ENCODE assay signal across 13 cellular contexts in the genomic region with DNA sequence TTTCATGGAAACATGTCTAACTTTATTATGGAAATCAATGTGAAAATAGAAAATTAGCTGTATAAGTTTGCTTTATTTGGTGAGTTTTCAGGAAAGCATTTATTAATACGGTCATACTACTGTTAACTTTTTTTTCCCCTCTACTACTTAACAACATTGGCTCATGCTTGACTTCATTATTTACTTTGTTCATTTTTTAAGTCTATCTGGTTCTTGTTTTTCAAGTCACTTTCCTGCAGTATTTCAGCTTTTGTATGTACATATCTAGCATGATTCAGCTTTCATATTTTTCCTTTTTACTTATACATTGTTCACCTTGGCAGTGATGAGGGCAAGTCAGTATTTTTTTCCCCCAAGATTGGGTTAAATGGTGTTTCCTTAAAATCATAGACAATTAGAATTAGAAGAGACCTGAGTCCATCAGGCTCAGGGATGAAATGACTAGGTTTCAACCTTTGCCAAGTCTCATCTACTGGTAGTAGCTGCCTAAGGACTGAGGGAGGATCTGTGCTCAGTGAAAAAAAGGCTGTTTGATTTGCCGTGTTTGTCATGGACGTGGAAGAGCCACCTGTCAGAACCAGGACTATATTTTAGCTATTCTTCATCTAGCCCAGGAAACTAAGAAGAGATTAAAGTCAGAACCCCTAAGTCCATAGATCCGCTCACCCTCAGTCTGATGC. TPM values are rescaled to one million over a fixed set of nuclear protein-coding genes. Genes with fewer than 3 reads are reported as not detected.
DNase-seq lines count a peak whose midpoint lies in the region; ATAC-seq, FAIRE-seq and TF ChIP-seq lines count a peak whose summit lies in the region.
"Had no signal": no experiment of that assay in that cellular context is flagged by ENCODE, and none has a peak within 500 bp of the region (broad histone marks: within the 10 kb centered on the region; RNA-seq: fewer than 3 reads in every experiment).

No MANE protein-coding gene starts in this region.

- no peak overlapping the region for H3K4me2 ChIP-seq in OCI-LY7 (ENCODE audit: low read length)

- H4K20me1 ChIP-seq in OCI-LY7 (ENCODE audit: insufficient read depth, low read length) = no peaks in the 10 kb centered on the region

- no peaks in the 10 kb centered on the region for H3K36me3 ChIP-seq in esophagus muscularis mucosa
- H3K36me3 ChIP-seq in OCI-LY7 (ENCODE audit: insufficient read depth, low read length) = no peaks in the 10 kb centered on the region

- no peak for ATAC-seq in HG03521 (IDR thresholded peaks at IDR 0.05; ENCODE audit: unreplicated experiment)

- no peak overlapping the region for H2AFZ ChIP-seq in OCI-LY7 (ENCODE audit: low read length)

- TF ChIP-seq EP300 in esophagus muscularis mucosa (IDR thresholded peaks at IDR 0.05) = no peak

- peaks cover 75% of the 10 kb centered on the region for H3K79me2 ChIP-seq in OCI-LY7 (ENCODE audit: insufficient read depth, low read depth, low read length)

- CTCF ChIA-PET in RWPE1 (lab: Yijun Ruan, JAX) (interaction anchor here (0.6 to 0.8 kb wide), 2 partner anchors 32 to 68 kb away, joined by 3 to 4 read pairs; no protein-coding TSS in a partner anchor), OCI-LY7 (lab: Charles Lee; ENCODE audit: unreplicated experiment) (interaction anchor here (0.6 kb wide), 1 partner anchor 15 kb away, joined by 4 read pairs; no protein-coding TSS in a partner anchor)

- H3K27ac ChIP-seq in RWPE1 (peak overlapping the region; percentile 85), esophagus muscularis mucosa (replicated peaks in 1 of 4) (peak overlapping the region in 3 of 4 donors; percentile 9 to 13 (median 10)), skin epidermis (peak overlapping the region in 11 of 21 experiments; percentile 7 to 74 (median 55)), OCI-LY7 (ENCODE audit: low read depth, low read length, poor library complexity, severe bottlenecking) (no peak overlapping the region)

- peak; percentile 39 for FAIRE-seq in G401.6 (lab: Jason Lieb, UNC)

- H3K4me3 ChIP-seq in esophagus muscularis mucosa = no peak overlapping the region
- no peak overlapping the region for H3K4me3 ChIP-seq in skin epidermis
- H3K4me3 ChIP-seq in OCI-LY7 (ENCODE audit: low read depth, low read length, poor library complexity, severe bottlenecking) = no peak overlapping the region

- TF ChIP-seq CTCF in RWPE1 (conservative IDR thresholded peaks at IDR 0.05; ENCODE audit: low read depth) = no peak
- TF ChIP-seq CTCF in esophagus muscularis mucosa (IDR thresholded peaks at IDR 0.05) = no peak
- TF ChIP-seq CTCF in OCI-LY7 (conservative IDR thresholded peaks at IDR 0.05; ENCODE audit: low read length) = no peak

- 56% methylated on average over 4 of the region's 4 CpGs for WGBS in esophagus muscularis mucosa

- no peaks in the 10 kb centered on the region for H3K9me2 ChIP-seq in OCI-LY7 (ENCODE audit: insufficient read depth, low read length)

- no peaks in the 10 kb centered on the region for H3K27me3 ChIP-seq in esophagus muscularis mucosa

- no TSS peak for BruUV-seq in OCI-LY7 (replicated peaks; lab: Mats Ljungman, UMichigan)

- no peak for DNase-seq in RWPE1 (ENCODE audit: low spot score)
- DNase-seq in esophagus muscularis mucosa (ENCODE audit: extremely low spot score) = no peak
- DNase-seq in OCI-LY7 (ENCODE audit: low spot score) = no peak
- DNase-seq in HuH-7 (ENCODE audit: low spot score) = no peak
- DNase-seq: activated CD4-positive, alpha-beta T cell treated with anti-CD3 and anti-CD28 coated beads for 1 hour; central memory CD4-positive, alpha-beta T cell; KBM-7; NCI-H1694; stimulated activated CD4-positive, alpha-beta T cell treated with anti-CD3 and anti-CD28 coated beads, Interleukin-4, amount 100 ng/mL, for 1 hour; stimulated activated naive CD4-positive, alpha-beta T cell had no signal

- no peaks in the 10 kb centered on the region for H3K9me3 ChIP-seq in esophagus muscularis mucosa
- no peaks in the 10 kb centered on the region for H3K9me3 ChIP-seq in OCI-LY7 (ENCODE audit: low read length)

- H3K4me1 ChIP-seq in esophagus muscularis mucosa (peaks cover 65 to 82% (median 74%) of the 10 kb centered on the region in 4 donors), OCI-LY7 (ENCODE audit: insufficient read depth, low read length, poor library complexity, severe bottlenecking) (peaks cover 21% of the 10 kb centered on the region)

- intact Hi-C loops in esophagus muscularis mucosa (cut with DNase I) (no loop called here), OCI-LY7 (cut with micrococcal nuclease; ENCODE audit: unreplicated experiment) (no loop called here)

- POLR2A ChIA-PET in RWPE1 (lab: Yijun Ruan, JAX; ENCODE audit: low non-redundant PET) (no interaction called here), OCI-LY7 (lab: Charles Lee) (interaction anchor here (2.1 kb wide), 2 partner anchors 9 to 10 kb away, joined by 7 to 8 read pairs; no protein-coding TSS in a partner anchor)

- no peak for TF ChIP-seq POLR2A in esophagus muscularis mucosa (IDR thresholded peaks at IDR 0.05; ENCODE audit: low read depth)

RNA-seq across cellular contexts. Expression of a gene that starts 15.4 kb away (rescaled TPM):
- total RNA-seq in esophagus muscularis mucosa = 10 to 100 TPM; 16.2 to 27.9 (median 24.7) TPM
- total RNA-seq in OCI-LY7 (2014; rRNA removed; shearing (Covaris generic)) = 17.4 and 31.5 TPM in 2 replicates
- total RNA-seq in OCI-LY7 (2022) = 30.5 and 31.5 TPM in 2 replicates
